Comparison of ENCODE assay signal across 8 cellular contexts in genomic region chr17:76408037-76408849, GRCh38. TPM values are rescaled to one million over a fixed set of nuclear protein-coding genes. Genes with fewer than 3 reads are reported as not detected.
A peak's percentile ranks its signal among the peaks of the same experiment; 100 is the strongest.
DNase-seq lines count a peak whose midpoint lies in the region; ATAC-seq and TF ChIP-seq lines count a peak whose summit lies in the region.

No MANE protein-coding gene starts in this region.

- H3K36me3 ChIP-seq in SK-N-MC (ENCODE audit: insufficient read depth, low read length): peaks cover 7% of the 10 kb centered on the region; the same call in 1 of the 2 replicates

- peak; percentile 10 for ATAC-seq in left ventricle myocardium superior
- no peak for ATAC-seq in HG03354 (IDR thresholded peaks at IDR 0.05; ENCODE audit: poor library complexity, severe bottlenecking, unreplicated experiment)
- ATAC-seq in GM21381 (IDR thresholded peaks at IDR 0.05; ENCODE audit: unreplicated experiment): no peak

- intact Hi-C loops in left ventricle myocardium superior (cut with micrococcal nuclease): loop anchor here (5.0 kb wide), 1 partner anchor 49 kb away; no protein-coding TSS in a partner anchor

- no peak overlapping the region for H3K4me3 ChIP-seq in SK-N-MC

- peak; percentile 95 for TF ChIP-seq CTCF in LNCAP (IDR thresholded peaks at IDR 0.05)

- no peak overlapping the region for H3K9ac ChIP-seq in SK-N-MC (ENCODE audit: insufficient read length)

- H3K9me3 ChIP-seq in SK-N-MC (ENCODE audit: low read depth, low read length): no peaks in the 10 kb centered on the region

- no peak overlapping the region for H3K27ac ChIP-seq in SK-N-MC

- DNase-seq in EL (peak; percentile 50), SK-N-MC (ENCODE audit: low read depth, low spot score) (peak; percentile 12), left ventricle myocardium superior (peak; percentile 73)
- peak; percentile 74 for DNase-seq in activated naive CD4-positive, alpha-beta T cell treated with Interleukin-2 at 50 U/mL for 16 hours
- DNase-seq in stimulated activated CD4-positive, alpha-beta T cell treated with anti-CD3 and anti-CD28 coated beads, Interleukin-15, amount 100 ng/mL, for 1 hour (ENCODE audit: low read depth in 1 of 2, low spot score in 1 of 2): peak; percentile 47 to 51

RNA-seq across cellular contexts. Expression of gene SPHK1, which starts 23.8 kb away (rescaled TPM):
- 2.7 TPM for total RNA-seq in left ventricle myocardium superior

RNA-seq across cellular contexts. Expression of gene UBE2O, which starts 44.7 kb away (rescaled TPM):
- 39.0 TPM for total RNA-seq in left ventricle myocardium superior

RNA-seq across cellular contexts. Expression of gene PRPSAP1, which starts 54.5 kb away (rescaled TPM):
- total RNA-seq in left ventricle myocardium superior: 38.8 TPM

RNA-seq across cellular contexts. Expression of gene AANAT, which starts 59.2 kb away (rescaled TPM):
- total RNA-seq in left ventricle myocardium superior: not detected

Comparison
In these comparisons a context has a peak if more than half of its experiments do, and no peak if none do; other contexts are left out.
1. DNase-seq: peak in every context shown above with its lines; median percentile 74 in activated naive CD4-positive, alpha-beta T cell treated with Interleukin-2 at 50 U/mL for 16 hours; 73 in left ventricle myocardium superior; 50 in EL; 49 in stimulated activated CD4-positive, alpha-beta T cell treated with anti-CD3 and anti-CD28 coated beads, Interleukin-15, amount 100 ng/mL, for 1 hour; 12 in SK-N-MC.